ENCODE assay signal across 1 cellular context in genomic region chr16:67111951-67112444, GRCh38.
TF ChIP-seq lines count a peak whose summit lies in the region.

No MANE protein-coding gene starts in this region.

TF ChIP-seq in HCT116, 20 proteins besides CTCF, POLR2A, EP300 and RAD21:
- TF ChIP-seq POLR2AphosphoS5 (IDR thresholded peaks at IDR 0.05; ENCODE audit: low read depth, low read length) (no peak), ELF1 (IDR thresholded peaks at IDR 0.05; ENCODE audit: borderline replicate concordance, low read depth) (no peak), EZH2phosphoT487 (IDR thresholded peaks at IDR 0.05; ENCODE audit: borderline replicate concordance) (no peak), EGR1 (IDR thresholded peaks at IDR 0.05; ENCODE audit: low read depth) (no peak), SP1 (IDR thresholded peaks at IDR 0.05; ENCODE audit: low read depth) (no peak), ZBTB33 (IDR thresholded peaks at IDR 0.05; ENCODE audit: extremely low read depth, insufficient replicate concordance, low read length) (no peak), ZNF274 (IDR thresholded peaks at IDR 0.05; ENCODE audit: low read depth, low read length) (no peak), ZFX (IDR thresholded peaks at IDR 0.05) (no peak), CBX3 (IDR thresholded peaks at IDR 0.05; ENCODE audit: low read depth) (no peak), FOSL1 (IDR thresholded peaks at IDR 0.05; ENCODE audit: low read depth) (no peak), TCF7L2 (IDR thresholded peaks at IDR 0.05; ENCODE audit: borderline replicate concordance, extremely low read depth, insufficient read depth, insufficient read length) (no peak), MAX (IDR thresholded peaks at IDR 0.05) (no peak), YY1 (IDR thresholded peaks at IDR 0.05; ENCODE audit: extremely low read depth, insufficient replicate concordance, low read depth, low read length) (no peak)
